ENCODE assay signal across 1 cellular context in genomic region chr13:99380921-99381645, GRCh38.
TF ChIP-seq lines count a peak whose summit lies in the region.

No MANE protein-coding gene starts in this region.

TF ChIP-seq in GM12878, 131 proteins besides CTCF, POLR2A, EP300 and RAD21 (continued from another document and continues in another):
- no peak for TF ChIP-seq HSF1 (IDR thresholded peaks at IDR 0.05; ENCODE audit: low read depth, low read length)
- no peak for TF ChIP-seq RBBP5 (conservative IDR thresholded peaks at IDR 0.05)
- TF ChIP-seq HDGF (IDR thresholded peaks at IDR 0.05), result peak; percentile 69; the same call in 1 of the 2 replicates
- no peak for TF ChIP-seq HDAC6 (IDR thresholded peaks at IDR 0.05; ENCODE audit: unreplicated experiment)
- no peak for TF ChIP-seq CBX3 (IDR thresholded peaks at IDR 0.05; ENCODE audit: borderline replicate concordance, low read depth)
- no peak for TF ChIP-seq NR2C2 (IDR thresholded peaks at IDR 0.05; ENCODE audit: borderline replicate concordance, control insufficient read depth, insufficient read length, low read depth)
- no peak for TF ChIP-seq USF2 (IDR thresholded peaks at IDR 0.05; ENCODE audit: borderline replicate concordance, low read depth, low read length)
- TF ChIP-seq ELK1 (IDR thresholded peaks at IDR 0.05; ENCODE audit: low read depth, low read length), result no peak
- peak; percentile 83; the same call in 1 of the 2 replicates for TF ChIP-seq ZBED1 (IDR thresholded peaks at IDR 0.05; ENCODE audit: borderline replicate concordance)
- no peak for TF ChIP-seq WRNIP1 (IDR thresholded peaks at IDR 0.05; ENCODE audit: borderline replicate concordance, low read depth, low read length)
- 0 out of 2 replicates have a peak, but pooled peaks have one; percentile 23 for TF ChIP-seq TBL1XR1 (IDR thresholded peaks at IDR 0.05; ENCODE audit: low read depth, low read length)
- TF ChIP-seq SREBF1 (IDR thresholded peaks at IDR 0.05; ENCODE audit: low read length), result no peak
- peak; percentile 18; the same call in 1 of the 2 replicates for TF ChIP-seq POLR2AphosphoS5 (IDR thresholded peaks at IDR 0.05; ENCODE audit: low read length)
- TF ChIP-seq ZBTB11 (CRISPR knock-in tag; IDR thresholded peaks at IDR 0.05), result no peak
- no peak for TF ChIP-seq TCF3 (IDR thresholded peaks at IDR 0.05; ENCODE audit: borderline replicate concordance, insufficient read depth, low read depth, low read length)
- peak; percentile 80 for TF ChIP-seq JUNB (IDR thresholded peaks at IDR 0.05)
- no peak for TF ChIP-seq RFX5 (IDR thresholded peaks at IDR 0.05; ENCODE audit: low read depth, low read length)
- TF ChIP-seq SUZ12 (IDR thresholded peaks at IDR 0.05; ENCODE audit: unreplicated experiment), result no peak
- no peak for TF ChIP-seq YBX1 (IDR thresholded peaks at IDR 0.05)
- TF ChIP-seq TAF1 (IDR thresholded peaks at IDR 0.05; ENCODE audit: borderline replicate concordance, low read depth, low read length), result peak; percentile 57; the same call in 1 of the 2 replicates
- TF ChIP-seq ZNF592 (IDR thresholded peaks at IDR 0.05), result peak; percentile 79; the same call in 1 of the 2 replicates
- TF ChIP-seq ZBTB33 (IDR thresholded peaks at IDR 0.05), result no peak
- no peak for TF ChIP-seq PBX3 (IDR thresholded peaks at IDR 0.05; ENCODE audit: insufficient replicate concordance, low read depth, low read length)
- 0 out of 2 replicates have a peak, but pooled peaks have one; percentile 24 for TF ChIP-seq CBX5 (IDR thresholded peaks at IDR 0.05; ENCODE audit: low read depth)
- peak; percentile 67 for TF ChIP-seq BCL11A (IDR thresholded peaks at IDR 0.05; ENCODE audit: low read depth, low read length)
- no peak for TF ChIP-seq CEBPB (IDR thresholded peaks at IDR 0.05; ENCODE audit: borderline replicate concordance in 1 of 2, low read depth in 2 of 2, low read length in 2 of 2)
- TF ChIP-seq PRDM15 (CRISPR knock-in tag; IDR thresholded peaks at IDR 0.05), result no peak
- TF ChIP-seq DPF2 (IDR thresholded peaks at IDR 0.05), result peak; percentile 88
- TF ChIP-seq ZNF24 (IDR thresholded peaks at IDR 0.05), result no peak
- no peak for TF ChIP-seq USF1 (IDR thresholded peaks at IDR 0.05; ENCODE audit: borderline replicate concordance, extremely low read length, insufficient read depth, low read depth, low read length)
- TF ChIP-seq CHD4 (IDR thresholded peaks at IDR 0.05), result no peak
- TF ChIP-seq ESRRA (IDR thresholded peaks at IDR 0.05; ENCODE audit: low read length), result no peak
- TF ChIP-seq TARDBP (IDR thresholded peaks at IDR 0.05; ENCODE audit: borderline replicate concordance), result peak; percentile 66; the same call in 1 of the 2 replicates
- no peak; a peak in 1 of 3 replicates for TF ChIP-seq EGR1 (IDR thresholded peaks at IDR 0.05; ENCODE audit: borderline replicate concordance in 1 of 2, low read depth in 2 of 2, low read length in 2 of 2)
- TF ChIP-seq IRF4 (IDR thresholded peaks at IDR 0.05; ENCODE audit: low read depth, low read length), result peak; percentile 78
- TF ChIP-seq SRF (IDR thresholded peaks at IDR 0.05; ENCODE audit: low read depth in 2 of 2, low read length in 2 of 2), result no peak
- TF ChIP-seq TCF12 (IDR thresholded peaks at IDR 0.05; ENCODE audit: low read depth, low read length), result 0 out of 2 replicates have a peak, but pooled peaks have one; percentile 61
- no peak for TF ChIP-seq MYB (IDR thresholded peaks at IDR 0.05; ENCODE audit: borderline replicate concordance, low read depth, low read length)
- TF ChIP-seq NRF1 (conservative IDR thresholded peaks at IDR 0.05; ENCODE audit: low read depth, low read length), result no peak
